1 cellular context compared by ENCODE assay signal in the genomic region with DNA sequence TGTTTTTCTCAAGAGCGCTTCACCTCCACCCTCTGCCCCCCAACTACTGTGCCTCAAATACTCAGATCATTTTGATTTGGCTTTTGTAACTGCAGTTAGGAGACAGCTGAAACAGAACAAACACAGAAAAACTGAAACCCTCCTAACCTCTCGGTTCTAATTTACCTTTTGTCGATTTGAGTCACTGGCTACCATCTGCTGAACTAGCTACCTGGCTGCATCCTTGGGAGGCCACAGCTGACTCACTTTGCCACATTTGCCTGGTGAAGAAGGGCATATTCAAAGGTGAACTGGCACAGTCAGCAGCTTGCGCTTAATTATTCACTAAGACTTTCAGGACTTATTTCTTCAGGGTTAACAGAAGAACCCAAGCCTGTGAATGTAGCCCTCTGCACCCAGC.
TF ChIP-seq lines count a peak whose summit lies in the region.

No MANE protein-coding gene starts in this region.

TF ChIP-seq in GM12878, 131 proteins besides CTCF, POLR2A, EP300 and RAD21 (continued from another document):
- TF ChIP-seq, protein P1, sequence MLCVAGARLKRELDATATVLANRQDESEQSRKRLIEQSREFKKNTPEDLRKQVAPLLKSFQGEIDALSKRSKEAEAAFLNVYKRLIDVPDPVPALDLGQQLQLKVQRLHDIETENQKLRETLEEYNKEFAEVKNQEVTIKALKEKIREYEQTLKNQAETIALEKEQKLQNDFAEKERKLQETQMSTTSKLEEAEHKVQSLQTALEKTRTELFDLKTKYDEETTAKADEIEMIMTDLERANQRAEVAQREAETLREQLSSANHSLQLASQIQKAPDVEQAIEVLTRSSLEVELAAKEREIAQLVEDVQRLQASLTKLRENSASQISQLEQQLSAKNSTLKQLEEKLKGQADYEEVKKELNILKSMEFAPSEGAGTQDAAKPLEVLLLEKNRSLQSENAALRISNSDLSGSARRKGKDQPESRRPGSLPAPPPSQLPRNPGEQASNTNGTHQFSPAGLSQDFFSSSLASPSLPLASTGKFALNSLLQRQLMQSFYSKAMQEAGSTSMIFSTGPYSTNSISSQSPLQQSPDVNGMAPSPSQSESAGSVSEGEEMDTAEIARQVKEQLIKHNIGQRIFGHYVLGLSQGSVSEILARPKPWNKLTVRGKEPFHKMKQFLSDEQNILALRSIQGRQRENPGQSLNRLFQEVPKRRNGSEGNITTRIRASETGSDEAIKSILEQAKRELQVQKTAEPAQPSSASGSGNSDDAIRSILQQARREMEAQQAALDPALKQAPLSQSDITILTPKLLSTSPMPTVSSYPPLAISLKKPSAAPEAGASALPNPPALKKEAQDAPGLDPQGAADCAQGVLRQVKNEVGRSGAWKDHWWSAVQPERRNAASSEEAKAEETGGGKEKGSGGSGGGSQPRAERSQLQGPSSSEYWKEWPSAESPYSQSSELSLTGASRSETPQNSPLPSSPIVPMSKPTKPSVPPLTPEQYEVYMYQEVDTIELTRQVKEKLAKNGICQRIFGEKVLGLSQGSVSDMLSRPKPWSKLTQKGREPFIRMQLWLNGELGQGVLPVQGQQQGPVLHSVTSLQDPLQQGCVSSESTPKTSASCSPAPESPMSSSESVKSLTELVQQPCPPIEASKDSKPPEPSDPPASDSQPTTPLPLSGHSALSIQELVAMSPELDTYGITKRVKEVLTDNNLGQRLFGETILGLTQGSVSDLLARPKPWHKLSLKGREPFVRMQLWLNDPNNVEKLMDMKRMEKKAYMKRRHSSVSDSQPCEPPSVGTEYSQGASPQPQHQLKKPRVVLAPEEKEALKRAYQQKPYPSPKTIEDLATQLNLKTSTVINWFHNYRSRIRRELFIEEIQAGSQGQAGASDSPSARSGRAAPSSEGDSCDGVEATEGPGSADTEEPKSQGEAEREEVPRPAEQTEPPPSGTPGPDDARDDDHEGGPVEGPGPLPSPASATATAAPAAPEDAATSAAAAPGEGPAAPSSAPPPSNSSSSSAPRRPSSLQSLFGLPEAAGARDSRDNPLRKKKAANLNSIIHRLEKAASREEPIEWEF (IDR thresholded peaks at IDR 0.05; ENCODE audit: insufficient replicate concordance, low read depth, low read length), result no peak
- 0 out of 2 replicates have a peak, but pooled peaks have one; percentile 17 for TF ChIP-seq CREM (IDR thresholded peaks at IDR 0.05; ENCODE audit: low read depth)
